Comparison of ENCODE assay signal across 9 cellular contexts in genomic region chr1:63935148-63935547, GRCh38.
DNase-seq lines count a peak whose midpoint lies in the region; ATAC-seq and TF ChIP-seq lines count a peak whose summit lies in the region.
"Had no signal": no experiment of that assay in that cellular context is flagged by ENCODE, and none has a peak within 500 bp of the region (broad histone marks: within the 10 kb centered on the region; RNA-seq: fewer than 3 reads in every experiment).

No MANE protein-coding gene starts in this region.

- H2AK5ac ChIP-seq in H9 (ENCODE audit: insufficient read length, low read length): no peak overlapping the region

- H2BK120ac ChIP-seq in H9 (ENCODE audit: low read depth, low read length, poor library complexity, severe bottlenecking): no peak overlapping the region

- H3K79me1 ChIP-seq in H9 (ENCODE audit: insufficient read depth, low read depth, low read length, poor library complexity, severe bottlenecking): peaks cover 19% of the 10 kb centered on the region

- no peak overlapping the region for H4K8ac ChIP-seq in H9 (replicated peaks; ENCODE audit: insufficient read length, low read depth, low read length)

- H3K4me2 ChIP-seq in H9 (ENCODE audit: insufficient read depth, insufficient read length, low read length): no peak overlapping the region

- H3K4me3 ChIP-seq in RWPE2 (ENCODE audit: severe bottlenecking): no peak overlapping the region

- no peaks in the 10 kb centered on the region for H3K27me3 Mint-ChIP-seq in H9 (ENCODE audit: low read depth)
- H3K27me3 Mint-ChIP-seq: naive B cell had no signal

- H3K9me3 ChIP-seq in H9 (ENCODE audit: control insufficient read depth, low read depth, low read length) (no peaks in the 10 kb centered on the region), RWPE2 (ENCODE audit: severe bottlenecking) (no peaks in the 10 kb centered on the region)

- no peak overlapping the region for H3K23ac ChIP-seq in H9 (ENCODE audit: insufficient read length, low read depth, low read length)

- H3K4me1 ChIP-seq in H9 (ENCODE audit: insufficient read depth, low read length): peaks cover 3% of the 10 kb centered on the region
- H3K4me1 ChIP-seq in RWPE2 (ENCODE audit: insufficient read depth, poor library complexity, severe bottlenecking): no peaks in the 10 kb centered on the region

- no peak overlapping the region for H3K14ac ChIP-seq in H9 (ENCODE audit: insufficient read depth, low read length)

- peak; percentile 75 for ATAC-seq in RWPE2 (ENCODE audit: low read depth)
- no peak for ATAC-seq in GM21526 (IDR thresholded peaks at IDR 0.05; ENCODE audit: low FRiP score, unreplicated experiment)

- no peak overlapping the region for H3K27ac ChIP-seq in H9 (ENCODE audit: insufficient read length, low read depth, low read length)
- H3K27ac ChIP-seq in RWPE2 (ENCODE audit: poor library complexity, severe bottlenecking): no peak overlapping the region

- no peak overlapping the region for H3K4me3 Mint-ChIP-seq in H9
- H3K4me3 Mint-ChIP-seq: naive B cell had no signal

- H3K23me2 ChIP-seq in H9 (ENCODE audit: insufficient read length, low read depth, low read length, poor library complexity, severe bottlenecking): no peaks in the 10 kb centered on the region

- H3K36me3 ChIP-seq in RWPE2 (ENCODE audit: low read depth): no peaks in the 10 kb centered on the region

- no peak overlapping the region for H4K91ac ChIP-seq in H9 (ENCODE audit: insufficient read length, low read depth, low read length)

- H4K20me1 ChIP-seq in H9 (ENCODE audit: control insufficient read depth, insufficient read depth, insufficient read length): no peaks in the 10 kb centered on the region

- H2AFZ ChIP-seq in H9 (ENCODE audit: low read length): no peak overlapping the region

- no peaks in the 10 kb centered on the region for H3K9me3 Mint-ChIP-seq in H9
- H3K9me3 Mint-ChIP-seq: naive B cell had no signal

- no peak overlapping the region for H3K27ac Mint-ChIP-seq in H9

- H3K36me3 Mint-ChIP-seq in H9 (ENCODE audit: insufficient read depth in 1 of 3, low read depth in 3 of 3): no peaks in the 10 kb centered on the region; a peak in 1 of 7 replicates
- H3K36me3 Mint-ChIP-seq: naive B cell had no signal

- WGBS in H9 (ENCODE audit: extremely low coverage, insufficient read length, low lambda C conversion rate): no CpG with 5 or more reads among the region's 1 CpG

- H2BK15ac ChIP-seq in H9 (ENCODE audit: low read depth, low read length): no peak overlapping the region

- H2BK12ac ChIP-seq in H9 (ENCODE audit: insufficient read length, low read depth, low read length): no peak overlapping the region

- H2BK5ac ChIP-seq in H9 (ENCODE audit: insufficient read length, low read length): no peak overlapping the region

- H3K9ac ChIP-seq in H9 (ENCODE audit: extremely low read depth, insufficient read length, low read length): no peak overlapping the region

- no peak overlapping the region for H3K56ac ChIP-seq in H9 (ENCODE audit: insufficient read length, low read depth, low read length)

- H3K27me3 ChIP-seq in H9 (ENCODE audit: insufficient read depth, low read length): no peaks in the 10 kb centered on the region
- no peaks in the 10 kb centered on the region for H3K27me3 ChIP-seq in RWPE2 (ENCODE audit: insufficient read depth, poor library complexity, severe bottlenecking)

- H3K79me2 ChIP-seq in H9 (ENCODE audit: insufficient read depth, low read length): peaks cover 13% of the 10 kb centered on the region; the same call in 1 of the 2 replicates

- in situ Hi-C loops in Caki2 (cut with HindIII; ENCODE audit: low pct_unique_long_range_greater_than_20kb, low sequenced_read_pairs): no loop called here

- no peak overlapping the region for H3K4ac ChIP-seq in H9 (ENCODE audit: low read depth, low read length)

- H3T11ph ChIP-seq in H9 (ENCODE audit: low read length): no peak overlapping the region

- peaks cover 7 to 20% of the 10 kb centered on the region in 2 experiments for H3K4me1 Mint-ChIP-seq in H9

- no peak overlapping the region for H2BK20ac ChIP-seq in H9 (ENCODE audit: low read depth, low read length, poor library complexity, severe bottlenecking)

- H4K5ac ChIP-seq in H9 (ENCODE audit: insufficient read length, low read depth, low read length): no peak overlapping the region

- DNase-seq in Caki2 (ENCODE audit: low read depth) (peak; percentile 45), H9 (no peak), RWPE2 (ENCODE audit: low spot score) (no peak), kidney glomerular epithelial cell (lab: John Stamatoyannopoulos, UW) (peak; percentile 27), activated gamma-delta T cell treated with Interleukin-2 at 50 U/mL for 16 hours (no peak)
- no peak for DNase-seq in stimulated activated naive CD4-positive, alpha-beta T cell treated with Interleukin-2 at 50 U/mL for 16 hours (lab: John Stamatoyannopoulos, UW)
- DNase-seq in effector CD8-positive, alpha-beta T cell (lab: John Stamatoyannopoulos, UW): no peak
- DNase-seq: naive B cell had no signal

- no peak overlapping the region for H3K18ac ChIP-seq in H9 (ENCODE audit: insufficient read length, low read depth, low read length)

- TF ChIP-seq CTCF in H9 (conservative IDR thresholded peaks at IDR 0.05): peak; percentile 23; the same call in 1 of the 3 replicates
- TF ChIP-seq CTCF in RWPE2 (IDR thresholded peaks at IDR 0.05; ENCODE audit: poor library complexity, severe bottlenecking): peak; percentile 64

Comparison
In these comparisons a context has a peak if more than half of its experiments do, and no peak if none do; other contexts are left out.
1. DNase-seq: peak in Caki2 (single experiment) and kidney glomerular epithelial cell (single experiment); none in H9 (single experiment), RWPE2 (single experiment), stimulated activated naive CD4-positive, alpha-beta T cell treated with Interleukin-2 at 50 U/mL for 16 hours (single experiment), activated gamma-delta T cell treated with Interleukin-2 at 50 U/mL for 16 hours (single experiment) and effector CD8-positive, alpha-beta T cell (single experiment).